ENCODE assay signal across 1 cellular context in the genomic region with DNA sequence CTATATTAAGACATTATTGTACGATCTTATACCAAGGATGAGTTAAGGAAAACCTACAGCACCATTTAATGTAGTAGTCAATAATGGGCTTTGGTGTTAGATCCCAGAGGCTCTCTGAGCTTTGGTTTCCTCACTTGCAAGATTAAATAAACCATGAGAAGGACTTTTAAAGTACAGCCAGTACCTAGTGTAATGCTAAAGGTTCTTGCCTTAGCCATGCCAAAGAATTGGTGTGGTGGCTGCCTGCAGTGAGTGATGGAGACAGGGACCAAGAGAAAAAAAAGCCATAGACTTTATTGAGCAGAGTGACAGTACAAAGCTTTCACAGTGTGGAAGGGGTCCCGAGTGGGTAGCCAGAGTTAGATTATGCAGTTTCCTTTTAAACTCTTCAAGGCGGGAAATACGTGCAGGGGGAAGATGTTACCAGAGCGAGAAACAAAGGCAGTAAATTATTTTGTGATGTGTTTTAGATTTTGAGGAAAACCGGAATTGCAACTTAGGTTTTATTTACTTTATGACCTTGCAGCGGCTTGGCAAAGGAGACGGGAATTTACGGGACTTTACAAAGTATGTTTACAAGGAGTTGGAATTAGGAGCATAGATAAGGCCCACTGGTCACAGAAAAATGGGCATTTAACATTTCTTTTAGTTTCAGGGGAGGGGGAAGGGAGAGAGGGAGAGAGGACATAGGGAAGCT.
TF ChIP-seq lines count a peak whose summit lies in the region.

No MANE protein-coding gene starts in this region.

TF ChIP-seq in WTC11, 78 proteins besides CTCF, POLR2A, EP300 and RAD21 (continued from another document):
- TF ChIP-seq, protein P1, sequence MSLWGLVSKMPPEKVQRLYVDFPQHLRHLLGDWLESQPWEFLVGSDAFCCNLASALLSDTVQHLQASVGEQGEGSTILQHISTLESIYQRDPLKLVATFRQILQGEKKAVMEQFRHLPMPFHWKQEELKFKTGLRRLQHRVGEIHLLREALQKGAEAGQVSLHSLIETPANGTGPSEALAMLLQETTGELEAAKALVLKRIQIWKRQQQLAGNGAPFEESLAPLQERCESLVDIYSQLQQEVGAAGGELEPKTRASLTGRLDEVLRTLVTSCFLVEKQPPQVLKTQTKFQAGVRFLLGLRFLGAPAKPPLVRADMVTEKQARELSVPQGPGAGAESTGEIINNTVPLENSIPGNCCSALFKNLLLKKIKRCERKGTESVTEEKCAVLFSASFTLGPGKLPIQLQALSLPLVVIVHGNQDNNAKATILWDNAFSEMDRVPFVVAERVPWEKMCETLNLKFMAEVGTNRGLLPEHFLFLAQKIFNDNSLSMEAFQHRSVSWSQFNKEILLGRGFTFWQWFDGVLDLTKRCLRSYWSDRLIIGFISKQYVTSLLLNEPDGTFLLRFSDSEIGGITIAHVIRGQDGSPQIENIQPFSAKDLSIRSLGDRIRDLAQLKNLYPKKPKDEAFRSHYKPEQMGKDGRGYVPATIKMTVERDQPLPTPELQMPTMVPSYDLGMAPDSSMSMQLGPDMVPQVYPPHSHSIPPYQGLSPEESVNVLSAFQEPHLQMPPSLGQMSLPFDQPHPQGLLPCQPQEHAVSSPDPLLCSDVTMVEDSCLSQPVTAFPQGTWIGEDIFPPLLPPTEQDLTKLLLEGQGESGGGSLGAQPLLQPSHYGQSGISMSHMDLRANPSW (CRISPR knock-in tag; conservative IDR thresholded peaks at IDR 0.05; ENCODE audit: low read depth), result no peak
- TF ChIP-seq ZNF121 (CRISPR knock-in tag; IDR thresholded peaks at IDR 0.05) (no peak), NFYB (CRISPR knock-in tag; conservative IDR thresholded peaks at IDR 0.05; ENCODE audit: low read depth) (no peak)
